1 cellular context compared by ENCODE assay signal in genomic region chr12:96350982-96351381, GRCh38.
TF ChIP-seq lines count a peak whose summit lies in the region.

No MANE protein-coding gene starts in this region.

TF ChIP-seq in HepG2, 621 proteins besides CTCF, POLR2A, EP300 and RAD21 (continued from another document):
- TF ChIP-seq NFAT5 (CRISPR knock-in tag; IDR thresholded peaks at IDR 0.05) (no peak), HOXA7 (CRISPR knock-in tag; IDR thresholded peaks at IDR 0.05) (no peak), HMGA1 (CRISPR knock-in tag; conservative IDR thresholded peaks at IDR 0.05) (no peak)
